8 cellular contexts compared by ENCODE assay signal in genomic region chr17:2710075-2710803, GRCh38. TPM values are rescaled to one million over a fixed set of nuclear protein-coding genes. Genes with fewer than 3 reads are reported as not detected.
A peak's percentile ranks its signal among the peaks of the same experiment; 100 is the strongest.
DNase-seq lines count a peak whose midpoint lies in the region; ATAC-seq and TF ChIP-seq lines count a peak whose summit lies in the region.

No MANE protein-coding gene starts in this region.

- H3K36me3 ChIP-seq in HCT116 (ENCODE audit: control insufficient read depth in 1 of 2, insufficient read depth in 2 of 2, low read length in 2 of 2) = peaks cover 2 to 13% of the 10 kb centered on the region in 2 experiments; a peak in 2 of 4 replicates

- TF ChIP-seq POLR2A in HCT116 (IDR thresholded peaks at IDR 0.05; ENCODE audit: borderline replicate concordance, extremely low read depth, insufficient read depth, insufficient read length) = no peak

- H3K9me3 ChIP-seq in HCT116 (ENCODE audit: control insufficient read depth in 1 of 2, insufficient read depth in 1 of 2, low read depth in 1 of 2, low read length in 2 of 2) = no peaks in the 10 kb centered on the region

- POLR2A ChIA-PET in HCT116 (lab: Charles Lee) = interaction anchor here (1.0 kb wide), 1 partner anchor 14 kb away, joined by 3 read pairs; no protein-coding TSS in a partner anchor

- peak overlapping the region; percentile 87 for H3K4me3 Mint-ChIP-seq in memory B cell

- RAD21 ChIA-PET in HCT116 (lab: Charles Lee; ENCODE audit: low non-redundant PET in 1 of 2, low total read pairs in 2 of 2, uncharacterized antibody in 2 of 2, unreplicated experiment in 2 of 2) = interaction anchor here in 1 of 2 experiments (0.6 kb wide), 1 partner anchor 168 kb away, joined by 4 read pairs; no protein-coding TSS in a partner anchor

- no peak for TF ChIP-seq RAD21 in HCT116 (IDR thresholded peaks at IDR 0.05; ENCODE audit: low read depth)

- H3K4me3 ChIP-seq in HCT116 (replicated peaks in 1 of 2; ENCODE audit: low read depth in 1 of 2, low read length in 2 of 2) = peak overlapping the region; percentile 94 to 100
- peak overlapping the region; percentile 68 for H3K4me3 ChIP-seq in astrocyte of the spinal cord (ENCODE audit: low read depth, low read length)

- BruUV-seq in HCT116 (replicated peaks; lab: Mats Ljungman, UMichigan) = TSS peak; percentile 64

- H3K9me2 ChIP-seq in HCT116 (ENCODE audit: insufficient read depth) = no peaks in the 10 kb centered on the region

- peak overlapping the region; percentile 89 for H3K27ac Mint-ChIP-seq in memory B cell

- H2AFZ ChIP-seq in HCT116 (ENCODE audit: low read depth, low read length, poor library complexity, severe bottlenecking) = no peak overlapping the region

- DNase-seq in HCT116 (ENCODE audit: low read depth, low spot score) (no peak), astrocyte of the spinal cord (ENCODE audit: low read depth, low spot score) (no peak), memory B cell (ENCODE audit: low spot score in 2 of 2) (no peak), NCI-H1092 treated with DMSO at 0.1 percent for 48 hours (lab: John Stamatoyannopoulos, UW) (no peak), NCI-H146 treated with DMSO at 0.1 percent for 48 hours (lab: John Stamatoyannopoulos, UW; ENCODE audit: unreplicated experiment) (no peak)

- peak overlapping the region; percentile 100 for H3K4me2 ChIP-seq in HCT116 (ENCODE audit: low read length)

- H3K27me3 Mint-ChIP-seq in memory B cell = no peaks in the 10 kb centered on the region

- H3K4me1 ChIP-seq in HCT116 (ENCODE audit: control insufficient read depth in 1 of 2, insufficient read depth in 2 of 2, low read length in 2 of 2) = peaks cover 26 to 45% of the 10 kb centered on the region in 2 experiments

- no peaks in the 10 kb centered on the region for H3K36me3 Mint-ChIP-seq in memory B cell

- H3K9me3 Mint-ChIP-seq in memory B cell = no peaks in the 10 kb centered on the region

- intact Hi-C loops in HCT116 (cut with micrococcal nuclease) = no loop called here

- no peak for ATAC-seq in HCT116
- ATAC-seq in memory B cell (ENCODE audit: low read depth) = no peak
- ATAC-seq in HG02870 (IDR thresholded peaks at IDR 0.05; ENCODE audit: unreplicated experiment) = no peak
- ATAC-seq in HG02840 (IDR thresholded peaks at IDR 0.05; ENCODE audit: low FRiP score, unreplicated experiment) = no peak

- peaks cover 66% of the 10 kb centered on the region for H3K79me2 ChIP-seq in HCT116 (ENCODE audit: insufficient read depth, low read length)

- peaks cover 33% of the 10 kb centered on the region for H3K4me1 Mint-ChIP-seq in memory B cell

- in situ Hi-C loops in astrocyte of the spinal cord (cut with HindIII; ENCODE audit: low sequenced_read_pairs) = no loop called here

- peaks cover 17% of the 10 kb centered on the region; the same call in 1 of the 2 replicates for H4K20me1 ChIP-seq in HCT116 (ENCODE audit: insufficient read depth)

- no peak for TF ChIP-seq CTCF in 22Rv1 (IDR thresholded peaks at IDR 0.05)
- TF ChIP-seq CTCF in HCT116 (IDR thresholded peaks at IDR 0.05 in 2 of 3, conservative IDR thresholded peaks at IDR 0.05 in 1 of 3; ENCODE audit: borderline replicate concordance in 1 of 3, insufficient read depth in 1 of 3, low read depth in 2 of 3, low read length in 2 of 3) = no peak
- TF ChIP-seq CTCF in astrocyte of the spinal cord (IDR thresholded peaks at IDR 0.05; ENCODE audit: low read depth, low read length) = no peak

- H3K27ac ChIP-seq in 22Rv1 = peak overlapping the region; percentile 85
- H3K27ac ChIP-seq in HCT116 (ENCODE audit: low read depth, low read length) = peak overlapping the region; percentile 65

- peak overlapping the region; percentile 94 for H3K9ac ChIP-seq in HCT116 (ENCODE audit: low read length)

- CTCF ChIA-PET in HCT116 (lab: Charles Lee) = interaction anchor here (1.5 kb wide), 1 partner anchor 14 kb away, joined by 4 read pairs; no protein-coding TSS in a partner anchor

- no peaks in the 10 kb centered on the region for H3K27me3 ChIP-seq in HCT116 (ENCODE audit: insufficient read depth, low read length)

TF ChIP-seq in HCT116, 20 proteins besides CTCF, POLR2A, EP300 and RAD21:
- TF ChIP-seq TCF7L2 (IDR thresholded peaks at IDR 0.05; ENCODE audit: borderline replicate concordance, extremely low read depth, insufficient read depth, insufficient read length) (no peak), POLR2AphosphoS5 (IDR thresholded peaks at IDR 0.05; ENCODE audit: low read depth, low read length) (no peak), SRF (IDR thresholded peaks at IDR 0.05; ENCODE audit: low read depth) (no peak), SP1 (IDR thresholded peaks at IDR 0.05; ENCODE audit: low read depth) (no peak), CBX3 (IDR thresholded peaks at IDR 0.05; ENCODE audit: low read depth) (no peak), ATF3 (IDR thresholded peaks at IDR 0.05) (no peak), REST (IDR thresholded peaks at IDR 0.05; ENCODE audit: low read depth) (no peak), ELF1 (IDR thresholded peaks at IDR 0.05; ENCODE audit: borderline replicate concordance, low read depth) (no peak), ZNF274 (IDR thresholded peaks at IDR 0.05; ENCODE audit: low read depth, low read length) (no peak), MAX (IDR thresholded peaks at IDR 0.05) (no peak), EZH2 (IDR thresholded peaks at IDR 0.05) (no peak), EGR1 (IDR thresholded peaks at IDR 0.05; ENCODE audit: low read depth) (no peak)
- TF ChIP-seq, protein P1, sequence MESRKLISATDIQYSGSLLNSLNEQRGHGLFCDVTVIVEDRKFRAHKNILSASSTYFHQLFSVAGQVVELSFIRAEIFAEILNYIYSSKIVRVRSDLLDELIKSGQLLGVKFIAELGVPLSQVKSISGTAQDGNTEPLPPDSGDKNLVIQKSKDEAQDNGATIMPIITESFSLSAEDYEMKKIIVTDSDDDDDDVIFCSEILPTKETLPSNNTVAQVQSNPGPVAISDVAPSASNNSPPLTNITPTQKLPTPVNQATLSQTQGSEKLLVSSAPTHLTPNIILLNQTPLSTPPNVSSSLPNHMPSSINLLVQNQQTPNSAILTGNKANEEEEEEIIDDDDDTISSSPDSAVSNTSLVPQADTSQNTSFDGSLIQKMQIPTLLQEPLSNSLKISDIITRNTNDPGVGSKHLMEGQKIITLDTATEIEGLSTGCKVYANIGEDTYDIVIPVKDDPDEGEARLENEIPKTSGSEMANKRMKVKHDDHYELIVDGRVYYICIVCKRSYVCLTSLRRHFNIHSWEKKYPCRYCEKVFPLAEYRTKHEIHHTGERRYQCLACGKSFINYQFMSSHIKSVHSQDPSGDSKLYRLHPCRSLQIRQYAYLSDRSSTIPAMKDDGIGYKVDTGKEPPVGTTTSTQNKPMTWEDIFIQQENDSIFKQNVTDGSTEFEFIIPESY (IDR thresholded peaks at IDR 0.05; ENCODE audit: extremely low read depth, insufficient replicate concordance, low read length) = no peak

RNA-seq across cellular contexts. Expression of gene CLUH, which starts 1.3 kb away (rescaled TPM):
- total RNA-seq in HCT116 (2021; ENCODE audit: unreplicated experiment) = 175 TPM
- 66.9 and 80.7 TPM in 2 replicates for polyA plus RNA-seq in HCT116 (2012)

RNA-seq across cellular contexts. Expression of gene CCDC92B, which starts 39.2 kb away (rescaled TPM):
- total RNA-seq in HCT116 (2021; ENCODE audit: unreplicated experiment) = 0.17 TPM
- 0.02 and 0.10 TPM in 2 replicates for polyA plus RNA-seq in HCT116 (2012)
